ENCODE assay signal across 14 cellular contexts in the genomic region with DNA sequence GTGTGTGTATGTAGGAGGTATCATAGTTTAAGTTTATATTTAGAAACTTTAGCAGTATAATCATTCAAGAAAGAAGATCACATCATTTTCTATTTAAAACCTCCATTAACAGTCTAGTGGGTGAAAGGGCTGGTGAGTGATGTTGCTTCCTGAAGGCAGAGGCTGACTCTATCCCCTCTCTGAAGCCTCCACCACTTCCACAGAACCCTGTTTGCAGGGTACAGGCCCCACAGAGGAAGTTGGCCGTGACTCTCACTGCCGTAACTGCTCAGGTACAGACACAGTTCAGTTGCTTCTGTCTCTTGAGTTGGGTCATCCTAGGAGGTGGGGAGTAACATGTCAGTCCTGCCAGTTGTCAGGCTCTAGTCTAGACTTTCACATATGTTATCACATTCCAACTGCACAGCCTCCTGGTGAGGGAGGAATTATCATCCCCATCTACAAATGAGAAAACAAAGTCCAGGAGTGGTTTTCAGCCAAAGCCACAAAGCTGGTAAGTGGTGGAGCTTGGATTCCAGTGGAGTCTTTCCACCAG. TPM values are rescaled to one million over a fixed set of nuclear protein-coding genes. Genes with fewer than 3 reads are reported as not detected.
A peak's percentile ranks its signal among the peaks of the same experiment; 100 is the strongest.
DNase-seq lines count a peak whose midpoint lies in the region; TF ChIP-seq lines count a peak whose summit lies in the region.
"Had no signal": no experiment of that assay in that cellular context is flagged by ENCODE, and none has a peak within 500 bp of the region (broad histone marks: within the 10 kb centered on the region; RNA-seq: fewer than 3 reads in every experiment).

No MANE protein-coding gene starts in this region.

- no peak overlapping the region for H3K4me3 ChIP-seq in AG10803 (ENCODE audit: low read length)
- no peak overlapping the region for H3K4me3 ChIP-seq in Karpas-422 (ENCODE audit: low read length)
- H3K4me3 ChIP-seq in choroid plexus epithelial cell (ENCODE audit: low read depth, low read length): no peak overlapping the region
- no peak overlapping the region for H3K4me3 ChIP-seq in mammary epithelial cell (replicated peaks in 1 of 3; ENCODE audit: insufficient read depth in 1 of 3, low read depth in 2 of 3, low read length in 3 of 3)
- H3K4me3 ChIP-seq: HAP-1, thyroid gland had no signal

- TF ChIP-seq CTCF in AG10803 (conservative IDR thresholded peaks at IDR 0.05; ENCODE audit: low read length): no peak
- TF ChIP-seq CTCF in choroid plexus epithelial cell (conservative IDR thresholded peaks at IDR 0.05; ENCODE audit: low read depth, low read length): no peak
- no peak for TF ChIP-seq CTCF in mammary epithelial cell (conservative IDR thresholded peaks at IDR 0.05 in 1 of 2, IDR thresholded peaks at IDR 0.05 in 1 of 2; ENCODE audit: extremely low read depth in 1 of 2, insufficient read depth in 1 of 2, low read depth in 1 of 2, low read length in 2 of 2)

- dilution Hi-C loops in mammary epithelial cell (cut with HindIII; ENCODE audit: low sequenced_read_pairs): no loop called here

- no peak overlapping the region for H3K4me2 ChIP-seq in Karpas-422 (ENCODE audit: low read depth, low read length, poor library complexity, severe bottlenecking)
- no peak overlapping the region for H3K4me2 ChIP-seq in mammary epithelial cell (ENCODE audit: insufficient read depth, low read depth, low read length)

- H4K20me1 ChIP-seq in Karpas-422 (ENCODE audit: insufficient read depth, low read depth, low read length): no peaks in the 10 kb centered on the region
- H4K20me1 ChIP-seq in mammary epithelial cell (ENCODE audit: insufficient read depth, low read length): no peaks in the 10 kb centered on the region

- H3K27ac ChIP-seq in Karpas-422 (ENCODE audit: low read length) (no peak overlapping the region), mammary epithelial cell (ENCODE audit: insufficient read depth, low read depth, low read length) (no peak overlapping the region)
- H3K27ac ChIP-seq: RWPE1, thyroid gland had no signal

- H3K36me3 ChIP-seq in Karpas-422 (ENCODE audit: insufficient read depth, low read length) (no peaks in the 10 kb centered on the region), mammary epithelial cell (ENCODE audit: insufficient read depth, low read length) (no peaks in the 10 kb centered on the region)
- H3K36me3 ChIP-seq: HAP-1, thyroid gland had no signal

- DNase-seq in AG10803 (ENCODE audit: low read depth): peak; percentile 79
- DNase-seq in EH (ENCODE audit: low read depth): peak; percentile 72
- no peak for DNase-seq in Karpas-422
- peak; percentile 48 for DNase-seq in choroid plexus epithelial cell (ENCODE audit: low read depth)
- no peak for DNase-seq in ACHN
- no peak for DNase-seq in DMS79 (lab: John Stamatoyannopoulos, UW)
- no peak for DNase-seq in NCI-H1436 (lab: John Stamatoyannopoulos, UW)
- DNase-seq in mammary epithelial cell: no peak
- DNase-seq: Calu3; NCI-H2029; stimulated activated CD4-positive, alpha-beta T cell treated with anti-CD3 and anti-CD28 coated beads, Interleukin-4, amount 100 ng/mL, for 24 hours; thyroid gland had no signal

- H3K9me3 ChIP-seq in Karpas-422 (ENCODE audit: low read length) (no peaks in the 10 kb centered on the region), mammary epithelial cell (replicated peaks; ENCODE audit: insufficient read depth, low read length) (no peaks in the 10 kb centered on the region)
- H3K9me3 ChIP-seq: HAP-1, thyroid gland had no signal

- H3K79me2 ChIP-seq in Karpas-422 (ENCODE audit: low read length) (no peaks in the 10 kb centered on the region), mammary epithelial cell (ENCODE audit: insufficient read depth, low read length) (no peaks in the 10 kb centered on the region)

- in situ Hi-C loops in ACHN (cut with HindIII; ENCODE audit: low pct_ligation_motif_present, low pct_unique_long_range_greater_than_20kb, low sequenced_read_pairs) (no loop called here), mammary epithelial cell (cut with MboI; ENCODE audit: low sequenced_read_pairs in 2 of 2) (no loop called here)

- no peaks in the 10 kb centered on the region; the same call in 1 of the 2 replicates for H3K27me3 ChIP-seq in Karpas-422 (ENCODE audit: low read length)
- H3K27me3 ChIP-seq in mammary epithelial cell (ENCODE audit: insufficient read depth, low read length): no peaks in the 10 kb centered on the region
- H3K27me3 ChIP-seq: thyroid gland had no signal

- CTCF ChIA-PET in mammary epithelial cell (lab: Charles Lee; ENCODE audit: low non-redundant PET): no interaction called here

- peak overlapping the region; percentile 32; the same call in 1 of the 2 replicates for H2AFZ ChIP-seq in Karpas-422 (ENCODE audit: low read length)
- no peak overlapping the region for H2AFZ ChIP-seq in mammary epithelial cell (ENCODE audit: low read depth, low read length)

- no TSS peak for BruUV-seq in mammary epithelial cell (replicated peaks; lab: Mats Ljungman, UMichigan)

- intact Hi-C loops in mammary epithelial cell (cut with micrococcal nuclease): no loop called here

- no peaks in the 10 kb centered on the region for H3K9me2 ChIP-seq in Karpas-422 (replicated peaks; ENCODE audit: insufficient read depth, low read length)

- WGBS in mammary epithelial cell (ENCODE audit: low coverage, missing lambda C conversion rate): 100% methylated on average over 2 of the region's 2 CpGs

- H3K4me1 ChIP-seq in Karpas-422 (ENCODE audit: low read length) (peaks cover 2% of the 10 kb centered on the region; the same call in 1 of the 2 replicates), mammary epithelial cell (ENCODE audit: insufficient read depth, low read length) (peaks cover 8% of the 10 kb centered on the region)
- H3K4me1 ChIP-seq: thyroid gland had no signal

- H3K9ac ChIP-seq in Karpas-422 (ENCODE audit: low read length): no peak overlapping the region
- no peak overlapping the region for H3K9ac ChIP-seq in mammary epithelial cell (ENCODE audit: insufficient read depth, low read length)

RNA-seq across cellular contexts. Expression of a gene that starts 31.5 kb away (rescaled TPM):
- total RNA-seq in Karpas-422 (2014; rRNA removed; shearing (Covaris generic); ENCODE audit: low replicate concordance): 6.1 and 19.0 TPM in 2 replicates
- 10 to 100 TPM; 30.1 to 34.5 TPM for total RNA-seq in mammary epithelial cell
- polyA plus RNA-seq in mammary epithelial cell: 21.0 TPM
- 82.1 TPM for polyA minus RNA-seq in mammary epithelial cell

RNA-seq across cellular contexts. Expression of a gene that starts 52.9 kb away (rescaled TPM):
- total RNA-seq in Karpas-422 (2014; rRNA removed; shearing (Covaris generic); ENCODE audit: low replicate concordance): 48.7 and 120 TPM in 2 replicates
- total RNA-seq in mammary epithelial cell: 10 to 100 TPM; 81.2 to 98.4 TPM
- polyA plus RNA-seq in mammary epithelial cell: 69.5 TPM
- 14.6 TPM for polyA minus RNA-seq in mammary epithelial cell

Comparison
In these comparisons a context has a peak if more than half of its experiments do, and no peak if none do; other contexts are left out.
1. DNase-seq: peak in AG10803 (single experiment), EH (single experiment) and choroid plexus epithelial cell (single experiment); none in Karpas-422 (single experiment), ACHN (single experiment), DMS79 (single experiment), NCI-H1436 (single experiment) and mammary epithelial cell (single experiment).